In genomic region chr12:109949089-109949488, GRCh38 we compare ENCODE assay signal across 12 cellular contexts. TPM values are rescaled to one million over a fixed set of nuclear protein-coding genes. Genes with fewer than 3 reads are reported as not detected.
DNase-seq lines count a peak whose midpoint lies in the region; ATAC-seq, FAIRE-seq and TF ChIP-seq lines count a peak whose summit lies in the region.
"Had no signal": no experiment of that assay in that cellular context is flagged by ENCODE, and none has a peak within 500 bp of the region (broad histone marks: within the 10 kb centered on the region; RNA-seq: fewer than 3 reads in every experiment).

No MANE protein-coding gene starts in this region.

- no peak overlapping the region for H3K4me3 ChIP-seq in CD8-positive, alpha-beta memory T cell (ENCODE audit: low read length)
- H3K4me3 ChIP-seq in SJCRH30 (no peak overlapping the region), pancreas (no peak overlapping the region)

- peaks cover 16% of the 10 kb centered on the region for H3K4me1 ChIP-seq in CD8-positive, alpha-beta memory T cell (ENCODE audit: insufficient read depth, low read length)
- peaks cover 79% of the 10 kb centered on the region for H3K4me1 ChIP-seq in SJCRH30
- H3K4me1 ChIP-seq in pancreas: peaks cover 44 to 70% (median 53%) of the 10 kb centered on the region in 3 donors

- POLR2A ChIA-PET in CD8-positive, alpha-beta memory T cell (lab: Charles Lee): no interaction called here

- peaks cover 18 to 45% (median 27%) of the 10 kb centered on the region in 3 donors for H3K4me1 Mint-ChIP-seq in CD8-positive, alpha-beta memory T cell

- H3K9me3 ChIP-seq in CD8-positive, alpha-beta memory T cell (ENCODE audit: low read length): no peaks in the 10 kb centered on the region
- no peaks in the 10 kb centered on the region for H3K9me3 ChIP-seq in SJCRH30 (replicated peaks)
- H3K9me3 ChIP-seq in pancreas: no peaks in the 10 kb centered on the region

- no peak for FAIRE-seq in pancreas (lab: Jason Lieb, UNC)

- DNase-seq in CD8-positive, alpha-beta memory T cell: no peak
- DNase-seq in SJCRH30: peak; percentile 86 to 95
- DNase-seq in glomerular visceral epithelial cell (ENCODE audit: extremely low spot score): peak; percentile 24
- DNase-seq in pancreas: peak in 4 of 6 donors; percentile 66 to 90 (median 82)
- no peak for DNase-seq in activated CD4-positive, CD25-positive, alpha-beta regulatory T cell (lab: John Stamatoyannopoulos, UW)
- no peak for DNase-seq in NCI-H1417 treated with DMSO at 0.1 percent for 48 hours (lab: John Stamatoyannopoulos, UW)
- DNase-seq: activated naive CD4-positive, alpha-beta T cell treated with anti-CD3 and anti-CD28 coated beads for 36 hours; DMS153; NCI-H1436; T-cell had no signal

- no peak for TF ChIP-seq CTCF in pancreas (IDR thresholded peaks at IDR 0.05)

- H3K36me3 ChIP-seq in CD8-positive, alpha-beta memory T cell (ENCODE audit: insufficient read depth, low read length): peaks cover 58% of the 10 kb centered on the region
- peaks cover 25% of the 10 kb centered on the region for H3K36me3 ChIP-seq in SJCRH30
- peaks cover 0 to 16% (median 6%) of the 10 kb centered on the region in 3 donors for H3K36me3 ChIP-seq in pancreas

- ATAC-seq in pancreas (peak; percentile 62 to 86 (median 70)), GM18517 (IDR thresholded peaks at IDR 0.05; ENCODE audit: unreplicated experiment) (no peak), GM19351 (IDR thresholded peaks at IDR 0.05; ENCODE audit: unreplicated experiment) (no peak)
- ATAC-seq: T-cell had no signal

- H3K4me3 Mint-ChIP-seq in CD8-positive, alpha-beta memory T cell: no peak overlapping the region
- H3K4me3 Mint-ChIP-seq: activated naive CD4-positive, alpha-beta T cell treated with anti-CD3 and anti-CD28 coated beads for 36 hours had no signal

- CTCF ChIA-PET in CD8-positive, alpha-beta memory T cell (lab: Charles Lee): no interaction called here

- intact Hi-C loops in pancreas (cut with DNase I): loop anchor here in 1 of 3 donors (10.0 kb wide), 1 partner anchor 46 kb away; the partner anchor contains the start of genes ANKRD13A and GIT2

- H3K27me3 ChIP-seq in CD8-positive, alpha-beta memory T cell (ENCODE audit: insufficient read depth, low read length, poor library complexity, severe bottlenecking): no peaks in the 10 kb centered on the region
- no peaks in the 10 kb centered on the region for H3K27me3 ChIP-seq in SJCRH30
- H3K27me3 ChIP-seq in pancreas: no peaks in the 10 kb centered on the region

- H3K27me3 Mint-ChIP-seq in CD8-positive, alpha-beta memory T cell: peaks cover 0 to 2% of the 10 kb centered on the region in 2 donors
- H3K27me3 Mint-ChIP-seq: T-cell had no signal

- H3K36me3 Mint-ChIP-seq in CD8-positive, alpha-beta memory T cell: peaks cover 14 to 92% (median 29%) of the 10 kb centered on the region in 3 donors

- H3K27ac ChIP-seq in CD8-positive, alpha-beta memory T cell (ENCODE audit: low read depth, low read length): no peak overlapping the region
- H3K27ac ChIP-seq in SJCRH30 (peak overlapping the region; percentile 98), pancreas (peak overlapping the region in 3 of 4 donors; percentile 7 to 83 (median 71))

- 6 to 8% methylated on average over 1 of the region's 1 CpG for WGBS in pancreas, 2 donors

- H3K9me3 Mint-ChIP-seq in CD8-positive, alpha-beta memory T cell: no peaks in the 10 kb centered on the region
- H3K9me3 Mint-ChIP-seq: activated naive CD4-positive, alpha-beta T cell treated with anti-CD3 and anti-CD28 coated beads for 36 hours; T-cell had no signal

- peak overlapping the region in 5 of 8 donors; percentile 12 to 70 (median 54) for H3K27ac Mint-ChIP-seq in CD8-positive, alpha-beta memory T cell
- H3K27ac Mint-ChIP-seq: activated naive CD4-positive, alpha-beta T cell treated with anti-CD3 and anti-CD28 coated beads for 36 hours had no signal

RNA-seq across cellular contexts. Expression of gene GIT2, which starts 47.1 kb away (rescaled TPM):
- total RNA-seq in CD8-positive, alpha-beta memory T cell: 10 to 100 TPM; 52.0 to 54.4 TPM
- polyA plus RNA-seq in CD8-positive, alpha-beta memory T cell: 93.0 TPM
- total RNA-seq in SJCRH30 (2014; rRNA removed; shearing (Covaris generic)): 31.4 and 38.0 TPM in 2 replicates
- 10 to 100 TPM; 24.7 to 38.8 (median 33.6) TPM for total RNA-seq in pancreas
- polyA plus RNA-seq in pancreas: 10 to 100 TPM; 16.5 to 21.8 TPM

RNA-seq across cellular contexts. Expression of gene TCHP, which starts 49.0 kb away (rescaled TPM):
- total RNA-seq in CD8-positive, alpha-beta memory T cell: 10 to 100 TPM; 27.7 to 28.3 TPM
- 18.6 TPM for polyA plus RNA-seq in CD8-positive, alpha-beta memory T cell
- total RNA-seq in SJCRH30 (2014; rRNA removed; shearing (Covaris generic)): 19.0 and 21.1 TPM in 2 replicates
- 10 to 100 TPM in 3 of 6 donors, 1 to 10 TPM in 3; 8.4 to 11.9 (median 10.2) TPM for total RNA-seq in pancreas
- 10 to 100 TPM; 10.8 to 20.9 TPM for polyA plus RNA-seq in pancreas

RNA-seq across cellular contexts. Expression of gene ANKRD13A, which starts 50.1 kb away (rescaled TPM):
- 10 to 100 TPM; 38.1 to 41.1 TPM for total RNA-seq in CD8-positive, alpha-beta memory T cell
- polyA plus RNA-seq in CD8-positive, alpha-beta memory T cell: 47.1 TPM
- 32.7 and 37.4 TPM in 2 replicates for total RNA-seq in SJCRH30 (2014; rRNA removed; shearing (Covaris generic))
- total RNA-seq in pancreas: 10 to 100 TPM; 14.0 to 29.7 (median 16.7) TPM
- 10 to 100 TPM; 10.7 to 25.7 TPM for polyA plus RNA-seq in pancreas

Comparison
In these comparisons a context has a peak if more than half of its experiments do, and no peak if none do; other contexts are left out.
1. DNase-seq: peak in SJCRH30 (2 of 2), glomerular visceral epithelial cell (single experiment) and pancreas (4 of 6); none in CD8-positive, alpha-beta memory T cell (0 of 5), activated CD4-positive, CD25-positive, alpha-beta regulatory T cell (0 of 4) and NCI-H1417 treated with DMSO at 0.1 percent for 48 hours (single experiment).
2. ATAC-seq: peak in pancreas (4 of 4); none in GM18517 (single experiment) and GM19351 (single experiment).